In the genomic region with DNA sequence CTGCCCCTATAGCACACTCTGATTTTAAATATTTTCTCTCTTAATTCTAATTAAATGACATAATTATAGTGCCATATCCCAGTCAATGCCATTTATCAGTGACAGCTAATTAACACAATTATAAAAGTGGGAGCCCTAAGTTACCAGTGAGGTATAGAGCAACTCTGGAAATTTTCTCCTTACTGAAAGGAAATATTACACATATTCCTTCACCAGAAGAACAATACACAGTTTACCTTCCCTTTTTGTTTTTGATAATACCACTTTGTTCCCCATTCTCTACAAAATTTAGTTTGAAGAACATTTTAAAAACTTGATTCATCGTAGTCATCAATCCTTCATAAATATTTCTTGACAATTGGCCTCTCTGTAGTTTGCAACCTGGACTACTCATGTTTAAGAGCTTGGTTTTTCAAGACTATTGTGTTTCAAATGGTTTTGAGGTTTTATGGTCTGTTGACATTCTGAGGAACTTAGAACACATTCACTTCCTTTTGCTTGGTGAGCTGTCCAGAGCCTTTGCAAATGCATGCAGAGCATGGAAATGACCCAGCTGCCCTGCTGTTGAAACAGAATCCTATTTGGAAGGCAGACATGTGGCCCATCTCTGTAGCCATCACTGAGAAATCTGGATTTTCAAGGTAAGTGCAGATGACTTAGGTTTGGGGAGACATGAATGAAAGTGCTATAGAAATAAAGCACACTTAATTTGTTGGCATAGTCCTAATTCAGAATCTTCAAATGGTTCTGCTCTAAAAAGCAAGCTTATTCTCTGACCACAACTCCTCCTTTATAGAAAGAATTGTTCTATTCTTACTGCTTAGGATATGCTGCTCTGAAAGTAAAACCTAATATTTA, we compare ENCODE assay signal across 8 cellular contexts. TPM values are rescaled to one million over a fixed set of nuclear protein-coding genes. Genes with fewer than 3 reads are reported as not detected.
A peak's percentile ranks its signal among the peaks of the same experiment; 100 is the strongest.
DNase-seq lines count a peak whose midpoint lies in the region; ATAC-seq lines count a peak whose summit lies in the region.

A gene with protein sequence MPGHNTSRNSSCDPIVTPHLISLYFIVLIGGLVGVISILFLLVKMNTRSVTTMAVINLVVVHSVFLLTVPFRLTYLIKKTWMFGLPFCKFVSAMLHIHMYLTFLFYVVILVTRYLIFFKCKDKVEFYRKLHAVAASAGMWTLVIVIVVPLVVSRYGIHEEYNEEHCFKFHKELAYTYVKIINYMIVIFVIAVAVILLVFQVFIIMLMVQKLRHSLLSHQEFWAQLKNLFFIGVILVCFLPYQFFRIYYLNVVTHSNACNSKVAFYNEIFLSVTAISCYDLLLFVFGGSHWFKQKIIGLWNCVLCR (plus strand): TSS at position 504 of the 858 bp plus-strand sequence. CDS start 56,628 bp downstream, outside the sequence.

- ATAC-seq in left ventricle myocardium superior (peak; percentile 23), Right ventricle myocardium inferior (no peak), HG03095 (IDR thresholded peaks at IDR 0.05; ENCODE audit: unreplicated experiment) (peak; percentile 87), sciatic nerve (peak; percentile 50)

- H3K27ac ChIP-seq in caudate nucleus (ENCODE audit: low read depth, low read length) = no peak within 1 kb of the TSS

- DNase-seq in left ventricle myocardium superior = no peak
- no peak for DNase-seq in Right ventricle myocardium inferior (ENCODE audit: missing footprints)
- peak; percentile 88 for DNase-seq in SIG-M5 treated with dmso at 0.1 percent for 504 hours (lab: John Stamatoyannopoulos, UW; ENCODE audit: unreplicated experiment)
- DNase-seq in sciatic nerve (ENCODE audit: low spot score) = no peak
- DNase-seq in NCI-H2196 (lab: John Stamatoyannopoulos, UW; ENCODE audit: unreplicated experiment) = no peak
- no peak for DNase-seq in OCI-M2 (lab: John Stamatoyannopoulos, UW; ENCODE audit: unreplicated experiment)
- DNase-seq in caudate nucleus (lab: John Stamatoyannopoulos, UW) = no peak

- intact Hi-C loops in left ventricle myocardium superior (cut with micrococcal nuclease) (no loop called here), Right ventricle myocardium inferior (cut with DNase I) (no loop called here), sciatic nerve (cut with DNase I) (no loop called here)

RNA-seq across cellular contexts. Expression of the gene that starts here (rescaled TPM):
- total RNA-seq in left ventricle myocardium superior = 0.64 TPM
- 0.60 TPM for total RNA-seq in Right ventricle myocardium inferior
- 1.8 TPM for total RNA-seq in sciatic nerve

Comparison
In these comparisons a context has a peak if more than half of its experiments do, and no peak if none do; other contexts are left out.
1. Peak in ATAC-seq in left ventricle myocardium superior; RNA of the gene not detected or under 1 TPM.